10 cellular contexts compared by ENCODE assay signal in the genomic region with DNA sequence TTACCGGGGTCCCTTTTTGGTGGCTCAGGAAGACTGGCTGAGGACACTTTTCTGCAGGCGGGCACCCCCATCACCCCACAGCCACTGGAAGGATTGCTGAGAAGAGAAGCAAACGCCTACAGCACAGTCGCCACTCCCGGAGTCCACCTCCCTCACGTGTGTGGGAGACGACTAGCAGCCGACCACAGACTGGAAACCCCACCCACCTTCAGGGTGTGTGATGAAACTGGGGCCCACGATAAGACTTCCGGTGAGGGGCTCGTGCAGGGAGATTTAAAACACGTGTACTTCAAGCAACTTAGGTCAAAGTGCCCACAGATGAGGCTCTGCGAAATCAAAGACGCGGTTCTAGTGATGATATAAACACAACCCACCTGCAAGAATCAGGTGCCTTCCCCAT. TPM values are rescaled to one million over a fixed set of nuclear protein-coding genes. Genes with fewer than 3 reads are reported as not detected.
A peak's percentile ranks its signal among the peaks of the same experiment; 100 is the strongest.
DNase-seq lines count a peak whose midpoint lies in the region; ATAC-seq and TF ChIP-seq lines count a peak whose summit lies in the region.
"Had no signal": no experiment of that assay in that cellular context is flagged by ENCODE, and none has a peak within 500 bp of the region (broad histone marks: within the 10 kb centered on the region; RNA-seq: fewer than 3 reads in every experiment).

No MANE protein-coding gene starts in this region.

- no peaks in the 10 kb centered on the region for H3K9me3 ChIP-seq in transverse colon
- H3K9me3 ChIP-seq: A549 had no signal

- peak; percentile 6 to 8 for ATAC-seq in activated T-cell treated with anti-CD3 and anti-CD28 coated beads, Interleukin-2, amount 50 U/mL, for 72 hours (replicated peaks in 1 of 2)
- peak; percentile 72 to 80 for ATAC-seq in naive thymus-derived CD8-positive, alpha-beta T cell
- no peak for ATAC-seq in HG02973 (IDR thresholded peaks at IDR 0.05; ENCODE audit: unreplicated experiment)
- ATAC-seq: A549 had no signal

- H3K4me1 Mint-ChIP-seq in activated T-cell treated with anti-CD3 and anti-CD28 coated beads, Interleukin-2, amount 50 U/mL, for 72 hours (ENCODE audit: low read depth) = peaks cover 93% of the 10 kb centered on the region
- peaks cover 59 to 98% (median 90%) of the 10 kb centered on the region in 4 donors for H3K4me1 Mint-ChIP-seq in naive thymus-derived CD8-positive, alpha-beta T cell

- peak overlapping the region; percentile 2 to 72 (median 39) for H3K27ac ChIP-seq in transverse colon

- H3K36me3 Mint-ChIP-seq in activated T-cell treated with anti-CD3 and anti-CD28 coated beads, Interleukin-2, amount 50 U/mL, for 72 hours (ENCODE audit: insufficient read depth in 2 of 2) = peaks cover 21 to 35% of the 10 kb centered on the region in 2 donors
- peaks cover 7 to 33% (median 19%) of the 10 kb centered on the region in 3 donors for H3K36me3 Mint-ChIP-seq in naive thymus-derived CD8-positive, alpha-beta T cell

- H3K4me3 Mint-ChIP-seq in activated T-cell treated with anti-CD3 and anti-CD28 coated beads, Interleukin-2, amount 50 U/mL, for 72 hours = peak overlapping the region; percentile 65 to 85
- peak overlapping the region; percentile 50 to 83 (median 70) for H3K4me3 Mint-ChIP-seq in naive thymus-derived CD8-positive, alpha-beta T cell

- DNase-seq in SKM-1 treated with dmso at 0.1 percent for 144 hours (lab: John Stamatoyannopoulos, UW; ENCODE audit: unreplicated experiment) (peak; percentile 50), SKM-1 (lab: John Stamatoyannopoulos, UW; ENCODE audit: unreplicated experiment) (no peak), transverse colon (no peak), ACHN (no peak), amniotic stem cell (lab: John Stamatoyannopoulos, UW) (no peak)
- peak; percentile 80 for DNase-seq in activated T-cell treated with anti-CD3 and anti-CD28 coated beads, Interleukin-2, amount 50 U/mL, for 72 hours
- peak; percentile 59 to 92 (median 88) for DNase-seq in naive thymus-derived CD8-positive, alpha-beta T cell
- DNase-seq: NCI-H524 treated with DMSO at 0.1 percent for 48 hours had no signal

- H3K36me3 ChIP-seq in transverse colon = no peaks in the 10 kb centered on the region

- H3K4me3 ChIP-seq in transverse colon = no peak overlapping the region
- H3K4me3 ChIP-seq: A549 had no signal

- no peak for TF ChIP-seq CTCF in transverse colon (IDR thresholded peaks at IDR 0.05)

- H3K4me1 ChIP-seq in transverse colon = peaks cover 19 to 79% (median 30%) of the 10 kb centered on the region in 4 donors

- TF ChIP-seq EP300 in transverse colon (IDR thresholded peaks at IDR 0.05; ENCODE audit: low read depth) = no peak

- TF ChIP-seq POLR2A in transverse colon (IDR thresholded peaks at IDR 0.05) = no peak

- no peaks in the 10 kb centered on the region for H3K27me3 ChIP-seq in transverse colon

- in situ Hi-C loops in transverse colon (cut with MboI; ENCODE audit: low pct_ligation_motif_present in 1 of 4, low pct_unique_long_range_greater_than_20kb in 1 of 4, low sequenced_read_pairs in 3 of 4) (no loop called here), ACHN (cut with HindIII; ENCODE audit: low pct_ligation_motif_present, low pct_unique_long_range_greater_than_20kb, low sequenced_read_pairs) (no loop called here)

- 65 to 81% methylated on average over 3 to 15 of the region's 15 CpGs for WGBS in transverse colon (ENCODE audit: low coverage in 1 of 2), 2 donors

- peak overlapping the region; percentile 85 for H3K27ac Mint-ChIP-seq in activated T-cell treated with anti-CD3 and anti-CD28 coated beads, Interleukin-2, amount 50 U/mL, for 72 hours
- peak overlapping the region; percentile 66 to 99 (median 96) for H3K27ac Mint-ChIP-seq in naive thymus-derived CD8-positive, alpha-beta T cell

- H3K9me3 Mint-ChIP-seq in activated T-cell treated with anti-CD3 and anti-CD28 coated beads, Interleukin-2, amount 50 U/mL, for 72 hours = peaks cover 0 to 2% of the 10 kb centered on the region in 2 donors
- peaks cover 0 to 17% (median 0%) of the 10 kb centered on the region in 9 donors for H3K9me3 Mint-ChIP-seq in naive thymus-derived CD8-positive, alpha-beta T cell

- POLR2A ChIA-PET in naive thymus-derived CD8-positive, alpha-beta T cell (lab: Charles Lee) = interaction anchor here (0.9 to 3.0 kb wide), 7 partner anchors 9 to 52 kb away, joined by 3 to 28 read pairs (median 8); a partner anchor contains a TSS

- intact Hi-C loops in transverse colon (cut with DNase I; ENCODE audit: low total_unique reads) = no loop called here

- H3K27me3 Mint-ChIP-seq in activated T-cell treated with anti-CD3 and anti-CD28 coated beads, Interleukin-2, amount 50 U/mL, for 72 hours (ENCODE audit: low read depth) = no peaks in the 10 kb centered on the region
- H3K27me3 Mint-ChIP-seq in naive thymus-derived CD8-positive, alpha-beta T cell = no peaks in the 10 kb centered on the region

RNA-seq across cellular contexts. Expression of a gene that starts 26.3 kb away (rescaled TPM):
- 100 to 1,000 TPM; 101 to 107 TPM for total RNA-seq in activated T-cell treated with anti-CD3 and anti-CD28 coated beads, Interleukin-2, amount 50 U/mL, for 72 hours
- total RNA-seq in naive thymus-derived CD8-positive, alpha-beta T cell = 100 to 1,000 TPM in 1 of 2 experiments, 10 to 100 TPM in 1; 99.9 to 108 TPM
- polyA plus RNA-seq in naive thymus-derived CD8-positive, alpha-beta T cell = 100 to 1,000 TPM in 2 of 3 donors, 10 to 100 TPM in 1; 89.2 to 148 (median 105) TPM
- 10 to 100 TPM; 12.7 to 53.4 (median 41.0) TPM for total RNA-seq in transverse colon

Comparison
In these comparisons a context has a peak if more than half of its experiments do, and no peak if none do; other contexts are left out.
1. DNase-seq: peak in SKM-1 treated with dmso at 0.1 percent for 144 hours (single experiment), activated T-cell treated with anti-CD3 and anti-CD28 coated beads, Interleukin-2, amount 50 U/mL, for 72 hours (2 of 2) and naive thymus-derived CD8-positive, alpha-beta T cell (10 of 10); none in SKM-1 (single experiment), transverse colon (single experiment), ACHN (single experiment) and amniotic stem cell (single experiment).